Comparison of ENCODE assay signal across 8 cellular contexts in genomic region chr4:170047774-170048354, GRCh38. TPM values are rescaled to one million over a fixed set of nuclear protein-coding genes. Genes with fewer than 3 reads are reported as not detected.
DNase-seq lines count a peak whose midpoint lies in the region; ATAC-seq and TF ChIP-seq lines count a peak whose summit lies in the region.

No MANE protein-coding gene starts in this region.

- H3K27me3 ChIP-seq in CD4-positive, CD25-positive, alpha-beta regulatory T cell (ENCODE audit: control insufficient read depth, insufficient read depth, low read length), result no peaks in the 10 kb centered on the region
- no peaks in the 10 kb centered on the region for H3K27me3 ChIP-seq in fibroblast of lung (ENCODE audit: control insufficient read depth, insufficient read depth, low read length)

- no peaks in the 10 kb centered on the region for H3K4me1 Mint-ChIP-seq in CD4-positive, CD25-positive, alpha-beta regulatory T cell

- H3K9me3 Mint-ChIP-seq in CD4-positive, CD25-positive, alpha-beta regulatory T cell, result no peaks in the 10 kb centered on the region

- DNase-seq in CD4-positive, CD25-positive, alpha-beta regulatory T cell, result peak; percentile 8 to 71 (median 54)
- DNase-seq in NCI-H526 treated with DMSO at 0.1 percent for 48 hours (lab: John Stamatoyannopoulos, UW) (peak; percentile 49), fibroblast of lung (ENCODE audit: low read depth in 2 of 2) (peak; percentile 53 to 83), nucleus accumbens (lab: John Stamatoyannopoulos, UW) (peak in 30 of 56 donors; percentile 1 to 84 (median 18)), cerebellar nuclear complex (lab: John Stamatoyannopoulos, UW) (no peak)
- DNase-seq in activated CD8-positive, alpha-beta memory T cell treated with anti-CD3 and anti-CD28 coated beads for 4 hours (ENCODE audit: low read depth in 2 of 2), result peak; percentile 14 to 17

- no peak for ATAC-seq in CD4-positive, CD25-positive, alpha-beta regulatory T cell (ENCODE audit: low read depth in 2 of 2)
- ATAC-seq in GM21786 (IDR thresholded peaks at IDR 0.05; ENCODE audit: unreplicated experiment) (peak; percentile 53), GM21381 (IDR thresholded peaks at IDR 0.05; ENCODE audit: unreplicated experiment) (no peak)

- no peak overlapping the region for H3K4me3 Mint-ChIP-seq in CD4-positive, CD25-positive, alpha-beta regulatory T cell

- H3K4me1 ChIP-seq in CD4-positive, CD25-positive, alpha-beta regulatory T cell (ENCODE audit: control insufficient read depth, insufficient read depth, low read length, poor library complexity, severe bottlenecking), result no peaks in the 10 kb centered on the region
- H3K4me1 ChIP-seq in fibroblast of lung (ENCODE audit: control insufficient read depth, extremely low read depth, insufficient read depth, low read length), result no peaks in the 10 kb centered on the region

- H3K27me3 Mint-ChIP-seq in CD4-positive, CD25-positive, alpha-beta regulatory T cell, result no peaks in the 10 kb centered on the region

- TF ChIP-seq CTCF in fibroblast of lung (conservative IDR thresholded peaks at IDR 0.05 in 1 of 2, IDR thresholded peaks at IDR 0.05 in 1 of 2; ENCODE audit: low read depth in 1 of 2, low read length in 2 of 2), result peak; percentile 76 to 80

- H3K9me3 ChIP-seq in CD4-positive, CD25-positive, alpha-beta regulatory T cell (ENCODE audit: control insufficient read depth in 2 of 2, low read length in 2 of 2), result no peaks in the 10 kb centered on the region
- H3K9me3 ChIP-seq in fibroblast of lung (ENCODE audit: control insufficient read depth, insufficient read depth, low read depth, low read length), result no peaks in the 10 kb centered on the region

- H3K79me2 ChIP-seq in fibroblast of lung (ENCODE audit: control insufficient read depth, insufficient read depth, low read length), result no peaks in the 10 kb centered on the region

- no peaks in the 10 kb centered on the region for H4K20me1 ChIP-seq in fibroblast of lung (ENCODE audit: control insufficient read depth, extremely low read depth, insufficient read depth, low read length)

- no peak overlapping the region for H3K9ac ChIP-seq in fibroblast of lung (ENCODE audit: insufficient read depth, low read length)

- H3K27ac ChIP-seq in CD4-positive, CD25-positive, alpha-beta regulatory T cell (ENCODE audit: insufficient read depth, low read length, poor library complexity, severe bottlenecking), result no peak overlapping the region
- H3K27ac ChIP-seq in fibroblast of lung (ENCODE audit: insufficient read depth, low read length), result no peak overlapping the region

- H3K27ac Mint-ChIP-seq in CD4-positive, CD25-positive, alpha-beta regulatory T cell, result no peak overlapping the region

- no peak overlapping the region for H3K4me2 ChIP-seq in fibroblast of lung (ENCODE audit: extremely low read depth, insufficient read depth, low read length)

- H3K4me3 ChIP-seq in CD4-positive, CD25-positive, alpha-beta regulatory T cell (ENCODE audit: low read depth, low read length), result no peak overlapping the region
- H3K4me3 ChIP-seq in fibroblast of lung (replicated peaks in 1 of 4; ENCODE audit: control extremely low read depth in 1 of 4, insufficient read depth in 1 of 4, low read depth in 3 of 4, low read length in 4 of 4), result no peak overlapping the region

- H3K36me3 ChIP-seq in CD4-positive, CD25-positive, alpha-beta regulatory T cell (ENCODE audit: control insufficient read depth, insufficient read depth, low read length), result no peaks in the 10 kb centered on the region
- no peaks in the 10 kb centered on the region for H3K36me3 ChIP-seq in fibroblast of lung (ENCODE audit: control insufficient read depth, insufficient read depth, low read length)

- H2AFZ ChIP-seq in fibroblast of lung (ENCODE audit: low read length), result no peak overlapping the region

- H3K36me3 Mint-ChIP-seq in CD4-positive, CD25-positive, alpha-beta regulatory T cell, result no peaks in the 10 kb centered on the region

RNA-seq across cellular contexts. Expression of gene MFAP3L, which starts 21.7 kb away (rescaled TPM):
- total RNA-seq in CD4-positive, CD25-positive, alpha-beta regulatory T cell, result 3.4 TPM
- polyA plus RNA-seq in CD4-positive, CD25-positive, alpha-beta regulatory T cell, result under 1 TPM in 2 of 4 donors, not detected in 2; 0.28 to 0.82 TPM
- 0.50 and 0.77 TPM in 2 replicates for total RNA-seq in fibroblast of lung
- polyA plus RNA-seq in fibroblast of lung, result 0.45 and 0.49 TPM in 2 replicates
- polyA plus RNA-seq in fibroblast of lung (2012), result 0.33 and 0.41 TPM in 2 replicates
- 6.8 TPM in 1 of 2 replicates, not detected in the other for polyA minus RNA-seq in fibroblast of lung (ENCODE audit: low replicate concordance)

RNA-seq across cellular contexts. Expression of gene AADAT, which starts 41.9 kb away (rescaled TPM):
- total RNA-seq in CD4-positive, CD25-positive, alpha-beta regulatory T cell, result not detected
- not detected for polyA plus RNA-seq in CD4-positive, CD25-positive, alpha-beta regulatory T cell
- 2.6 and 3.5 TPM in 2 replicates for total RNA-seq in fibroblast of lung
- 7.6 and 9.9 TPM in 2 replicates for polyA plus RNA-seq in fibroblast of lung
- 3.5 and 5.8 TPM in 2 replicates for polyA plus RNA-seq in fibroblast of lung (2012)
- polyA minus RNA-seq in fibroblast of lung (ENCODE audit: low replicate concordance), result 0.37 and 7.8 TPM in 2 replicates

Comparison
In these comparisons a context has a peak if more than half of its experiments do, and no peak if none do; other contexts are left out.
1. DNase-seq: peak in CD4-positive, CD25-positive, alpha-beta regulatory T cell (3 of 3), NCI-H526 treated with DMSO at 0.1 percent for 48 hours (single experiment), activated CD8-positive, alpha-beta memory T cell treated with anti-CD3 and anti-CD28 coated beads for 4 hours (2 of 2), fibroblast of lung (2 of 2) and nucleus accumbens (30 of 56); none in cerebellar nuclear complex (0 of 2).